1 cellular context compared by ENCODE assay signal in the genomic region with DNA sequence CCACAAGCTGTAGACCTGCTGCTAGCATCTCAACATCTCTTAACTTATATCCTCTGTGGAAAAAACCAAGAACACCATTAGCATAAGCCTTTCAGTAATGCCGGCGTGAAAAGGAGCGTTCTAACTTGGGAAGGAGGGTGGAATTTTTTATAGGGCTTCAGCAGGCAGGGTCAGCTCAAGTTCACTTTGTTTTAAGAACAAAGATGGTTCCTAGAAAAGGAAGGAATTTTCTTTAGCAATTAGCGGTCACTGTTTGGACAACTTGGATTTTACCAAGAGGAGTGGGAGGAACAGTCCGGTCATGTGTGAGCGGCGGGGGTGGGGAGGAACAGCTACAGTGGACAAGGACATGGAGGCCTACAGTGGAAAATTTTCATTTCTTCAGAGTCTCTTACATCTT.
TF ChIP-seq lines count a peak whose summit lies in the region.

No MANE protein-coding gene starts in this region.

TF ChIP-seq in HepG2, 621 proteins besides CTCF, POLR2A, EP300 and RAD21:
- TF ChIP-seq NR1H2 (CRISPR knock-in tag; IDR thresholded peaks at IDR 0.05; ENCODE audit: borderline replicate concordance, low read depth) (no peak), ZNF205 (CRISPR knock-in tag; IDR thresholded peaks at IDR 0.05) (no peak), FOXK1 (CRISPR knock-in tag; IDR thresholded peaks at IDR 0.05; ENCODE audit: borderline replicate concordance, low read depth) (no peak), SSRP1 (CRISPR knock-in tag; IDR thresholded peaks at IDR 0.05) (no peak), PRMT3 (CRISPR knock-in tag; IDR thresholded peaks at IDR 0.05; ENCODE audit: borderline replicate concordance, low read depth) (no peak), ZMYM3 (CRISPR knock-in tag; IDR thresholded peaks at IDR 0.05) (no peak), ZNF546 (CRISPR knock-in tag; conservative IDR thresholded peaks at IDR 0.05) (no peak), ISL2 (CRISPR knock-in tag; IDR thresholded peaks at IDR 0.05) (no peak), ZFX (CRISPR knock-in tag; IDR thresholded peaks at IDR 0.05; ENCODE audit: low read depth) (no peak), MXI1 (IDR thresholded peaks at IDR 0.05; ENCODE audit: borderline replicate concordance, low read depth, low read length) (no peak), ZFP36L2 (CRISPR knock-in tag; IDR thresholded peaks at IDR 0.05) (no peak), HNRNPLL (IDR thresholded peaks at IDR 0.05; ENCODE audit: low read depth, low read length, poor library complexity, severe bottlenecking) (no peak), HNF4G (IDR thresholded peaks at IDR 0.05; ENCODE audit: borderline replicate concordance, low read depth, low read length) (no peak), HNF4G (CRISPR knock-in tag; IDR thresholded peaks at IDR 0.05; ENCODE audit: borderline replicate concordance, low read depth) (no peak), SPEN (CRISPR knock-in tag; IDR thresholded peaks at IDR 0.05; ENCODE audit: low read depth) (no peak)
- TF ChIP-seq, protein P1, sequence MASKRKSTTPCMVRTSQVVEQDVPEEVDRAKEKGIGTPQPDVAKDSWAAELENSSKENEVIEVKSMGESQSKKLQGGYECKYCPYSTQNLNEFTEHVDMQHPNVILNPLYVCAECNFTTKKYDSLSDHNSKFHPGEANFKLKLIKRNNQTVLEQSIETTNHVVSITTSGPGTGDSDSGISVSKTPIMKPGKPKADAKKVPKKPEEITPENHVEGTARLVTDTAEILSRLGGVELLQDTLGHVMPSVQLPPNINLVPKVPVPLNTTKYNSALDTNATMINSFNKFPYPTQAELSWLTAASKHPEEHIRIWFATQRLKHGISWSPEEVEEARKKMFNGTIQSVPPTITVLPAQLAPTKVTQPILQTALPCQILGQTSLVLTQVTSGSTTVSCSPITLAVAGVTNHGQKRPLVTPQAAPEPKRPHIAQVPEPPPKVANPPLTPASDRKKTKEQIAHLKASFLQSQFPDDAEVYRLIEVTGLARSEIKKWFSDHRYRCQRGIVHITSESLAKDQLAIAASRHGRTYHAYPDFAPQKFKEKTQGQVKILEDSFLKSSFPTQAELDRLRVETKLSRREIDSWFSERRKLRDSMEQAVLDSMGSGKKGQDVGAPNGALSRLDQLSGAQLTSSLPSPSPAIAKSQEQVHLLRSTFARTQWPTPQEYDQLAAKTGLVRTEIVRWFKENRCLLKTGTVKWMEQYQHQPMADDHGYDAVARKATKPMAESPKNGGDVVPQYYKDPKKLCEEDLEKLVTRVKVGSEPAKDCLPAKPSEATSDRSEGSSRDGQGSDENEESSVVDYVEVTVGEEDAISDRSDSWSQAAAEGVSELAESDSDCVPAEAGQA (IDR thresholded peaks at IDR 0.05; ENCODE audit: low read depth) = no peak
- TF ChIP-seq, protein P1 (CRISPR knock-in tag; IDR thresholded peaks at IDR 0.05; ENCODE audit: borderline replicate concordance) = no peak
- TF ChIP-seq, protein P2, sequence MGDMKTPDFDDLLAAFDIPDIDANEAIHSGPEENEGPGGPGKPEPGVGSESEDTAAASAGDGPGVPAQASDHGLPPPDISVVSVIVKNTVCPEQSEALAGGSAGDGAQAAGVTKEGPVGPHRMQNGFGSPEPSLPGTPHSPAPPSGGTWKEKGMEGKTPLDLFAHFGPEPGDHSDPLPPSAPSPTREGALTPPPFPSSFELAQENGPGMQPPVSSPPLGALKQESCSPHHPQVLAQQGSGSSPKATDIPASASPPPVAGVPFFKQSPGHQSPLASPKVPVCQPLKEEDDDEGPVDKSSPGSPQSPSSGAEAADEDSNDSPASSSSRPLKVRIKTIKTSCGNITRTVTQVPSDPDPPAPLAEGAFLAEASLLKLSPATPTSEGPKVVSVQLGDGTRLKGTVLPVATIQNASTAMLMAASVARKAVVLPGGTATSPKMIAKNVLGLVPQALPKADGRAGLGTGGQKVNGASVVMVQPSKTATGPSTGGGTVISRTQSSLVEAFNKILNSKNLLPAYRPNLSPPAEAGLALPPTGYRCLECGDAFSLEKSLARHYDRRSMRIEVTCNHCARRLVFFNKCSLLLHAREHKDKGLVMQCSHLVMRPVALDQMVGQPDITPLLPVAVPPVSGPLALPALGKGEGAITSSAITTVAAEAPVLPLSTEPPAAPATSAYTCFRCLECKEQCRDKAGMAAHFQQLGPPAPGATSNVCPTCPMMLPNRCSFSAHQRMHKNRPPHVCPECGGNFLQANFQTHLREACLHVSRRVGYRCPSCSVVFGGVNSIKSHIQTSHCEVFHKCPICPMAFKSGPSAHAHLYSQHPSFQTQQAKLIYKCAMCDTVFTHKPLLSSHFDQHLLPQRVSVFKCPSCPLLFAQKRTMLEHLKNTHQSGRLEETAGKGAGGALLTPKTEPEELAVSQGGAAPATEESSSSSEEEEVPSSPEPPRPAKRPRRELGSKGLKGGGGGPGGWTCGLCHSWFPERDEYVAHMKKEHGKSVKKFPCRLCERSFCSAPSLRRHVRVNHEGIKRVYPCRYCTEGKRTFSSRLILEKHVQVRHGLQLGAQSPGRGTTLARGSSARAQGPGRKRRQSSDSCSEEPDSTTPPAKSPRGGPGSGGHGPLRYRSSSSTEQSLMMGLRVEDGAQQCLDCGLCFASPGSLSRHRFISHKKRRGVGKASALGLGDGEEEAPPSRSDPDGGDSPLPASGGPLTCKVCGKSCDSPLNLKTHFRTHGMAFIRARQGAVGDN (CRISPR knock-in tag; IDR thresholded peaks at IDR 0.05) = no peak
